Comparison of ENCODE assay signal across 3 cellular contexts in the genomic region with DNA sequence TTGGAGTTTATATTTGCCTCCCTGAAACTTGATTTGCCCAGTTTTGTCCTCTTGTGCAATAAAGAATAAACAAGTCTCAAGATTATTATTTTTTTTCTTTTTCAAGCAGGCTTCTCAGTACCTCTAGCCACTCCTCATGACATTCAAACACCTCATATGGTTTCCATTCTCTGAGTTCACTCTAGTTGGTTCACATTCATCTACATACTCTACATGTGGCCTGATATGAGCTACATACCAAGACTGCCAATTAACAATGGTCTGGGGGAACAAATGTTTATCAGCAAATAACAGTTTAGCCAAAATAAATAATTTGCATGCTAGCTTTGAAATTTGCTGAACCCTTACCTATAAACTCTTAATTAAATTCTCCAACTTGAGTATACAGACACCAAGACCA.
TF ChIP-seq lines count a peak whose summit lies in the region.

No MANE protein-coding gene starts in this region.

TF ChIP-seq in GM23338, 12 proteins besides CTCF, POLR2A, EP300 and RAD21 (continues in another document):
- no peak for TF ChIP-seq ZNF331 (CRISPR knock-in tag; IDR thresholded peaks at IDR 0.05; ENCODE audit: low read depth)
- TF ChIP-seq, protein P1, sequence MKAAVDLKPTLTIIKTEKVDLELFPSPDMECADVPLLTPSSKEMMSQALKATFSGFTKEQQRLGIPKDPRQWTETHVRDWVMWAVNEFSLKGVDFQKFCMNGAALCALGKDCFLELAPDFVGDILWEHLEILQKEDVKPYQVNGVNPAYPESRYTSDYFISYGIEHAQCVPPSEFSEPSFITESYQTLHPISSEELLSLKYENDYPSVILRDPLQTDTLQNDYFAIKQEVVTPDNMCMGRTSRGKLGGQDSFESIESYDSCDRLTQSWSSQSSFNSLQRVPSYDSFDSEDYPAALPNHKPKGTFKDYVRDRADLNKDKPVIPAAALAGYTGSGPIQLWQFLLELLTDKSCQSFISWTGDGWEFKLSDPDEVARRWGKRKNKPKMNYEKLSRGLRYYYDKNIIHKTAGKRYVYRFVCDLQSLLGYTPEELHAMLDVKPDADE (IDR thresholded peaks at IDR 0.05), result no peak
- no peak for TF ChIP-seq POLR2AphosphoS5 (IDR thresholded peaks at IDR 0.05; ENCODE audit: low read depth)
- TF ChIP-seq EZH2 (IDR thresholded peaks at IDR 0.05; ENCODE audit: low read depth, unreplicated experiment), result no peak
- TF ChIP-seq, protein P2, sequence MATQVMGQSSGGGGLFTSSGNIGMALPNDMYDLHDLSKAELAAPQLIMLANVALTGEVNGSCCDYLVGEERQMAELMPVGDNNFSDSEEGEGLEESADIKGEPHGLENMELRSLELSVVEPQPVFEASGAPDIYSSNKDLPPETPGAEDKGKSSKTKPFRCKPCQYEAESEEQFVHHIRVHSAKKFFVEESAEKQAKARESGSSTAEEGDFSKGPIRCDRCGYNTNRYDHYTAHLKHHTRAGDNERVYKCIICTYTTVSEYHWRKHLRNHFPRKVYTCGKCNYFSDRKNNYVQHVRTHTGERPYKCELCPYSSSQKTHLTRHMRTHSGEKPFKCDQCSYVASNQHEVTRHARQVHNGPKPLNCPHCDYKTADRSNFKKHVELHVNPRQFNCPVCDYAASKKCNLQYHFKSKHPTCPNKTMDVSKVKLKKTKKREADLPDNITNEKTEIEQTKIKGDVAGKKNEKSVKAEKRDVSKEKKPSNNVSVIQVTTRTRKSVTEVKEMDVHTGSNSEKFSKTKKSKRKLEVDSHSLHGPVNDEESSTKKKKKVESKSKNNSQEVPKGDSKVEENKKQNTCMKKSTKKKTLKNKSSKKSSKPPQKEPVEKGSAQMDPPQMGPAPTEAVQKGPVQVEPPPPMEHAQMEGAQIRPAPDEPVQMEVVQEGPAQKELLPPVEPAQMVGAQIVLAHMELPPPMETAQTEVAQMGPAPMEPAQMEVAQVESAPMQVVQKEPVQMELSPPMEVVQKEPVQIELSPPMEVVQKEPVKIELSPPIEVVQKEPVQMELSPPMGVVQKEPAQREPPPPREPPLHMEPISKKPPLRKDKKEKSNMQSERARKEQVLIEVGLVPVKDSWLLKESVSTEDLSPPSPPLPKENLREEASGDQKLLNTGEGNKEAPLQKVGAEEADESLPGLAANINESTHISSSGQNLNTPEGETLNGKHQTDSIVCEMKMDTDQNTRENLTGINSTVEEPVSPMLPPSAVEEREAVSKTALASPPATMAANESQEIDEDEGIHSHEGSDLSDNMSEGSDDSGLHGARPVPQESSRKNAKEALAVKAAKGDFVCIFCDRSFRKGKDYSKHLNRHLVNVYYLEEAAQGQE (IDR thresholded peaks at IDR 0.05; ENCODE audit: unreplicated experiment), result no peak

TF ChIP-seq in K562, 482 proteins besides CTCF, POLR2A, EP300 and RAD21:
- no peak for TF ChIP-seq ZFP1 (CRISPR knock-in tag; IDR thresholded peaks at IDR 0.05)
- TF ChIP-seq ZNF175 (CRISPR knock-in tag; IDR thresholded peaks at IDR 0.05; ENCODE audit: low read depth), result no peak
- TF ChIP-seq RBM14 (IDR thresholded peaks at IDR 0.05; ENCODE audit: borderline replicate concordance, insufficient read depth, low read depth, low read length), result no peak
- TF ChIP-seq, protein P3, sequence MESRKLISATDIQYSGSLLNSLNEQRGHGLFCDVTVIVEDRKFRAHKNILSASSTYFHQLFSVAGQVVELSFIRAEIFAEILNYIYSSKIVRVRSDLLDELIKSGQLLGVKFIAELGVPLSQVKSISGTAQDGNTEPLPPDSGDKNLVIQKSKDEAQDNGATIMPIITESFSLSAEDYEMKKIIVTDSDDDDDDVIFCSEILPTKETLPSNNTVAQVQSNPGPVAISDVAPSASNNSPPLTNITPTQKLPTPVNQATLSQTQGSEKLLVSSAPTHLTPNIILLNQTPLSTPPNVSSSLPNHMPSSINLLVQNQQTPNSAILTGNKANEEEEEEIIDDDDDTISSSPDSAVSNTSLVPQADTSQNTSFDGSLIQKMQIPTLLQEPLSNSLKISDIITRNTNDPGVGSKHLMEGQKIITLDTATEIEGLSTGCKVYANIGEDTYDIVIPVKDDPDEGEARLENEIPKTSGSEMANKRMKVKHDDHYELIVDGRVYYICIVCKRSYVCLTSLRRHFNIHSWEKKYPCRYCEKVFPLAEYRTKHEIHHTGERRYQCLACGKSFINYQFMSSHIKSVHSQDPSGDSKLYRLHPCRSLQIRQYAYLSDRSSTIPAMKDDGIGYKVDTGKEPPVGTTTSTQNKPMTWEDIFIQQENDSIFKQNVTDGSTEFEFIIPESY (CRISPR knock-in tag; IDR thresholded peaks at IDR 0.05), result no peak
- TF ChIP-seq TFAM (CRISPR knock-in tag; conservative IDR thresholded peaks at IDR 0.05), result no peak
- no peak for TF ChIP-seq SMARCA5 (IDR thresholded peaks at IDR 0.05)
- TF ChIP-seq KLF6 (CRISPR knock-in tag; IDR thresholded peaks at IDR 0.05; ENCODE audit: borderline replicate concordance), result no peak
- TF ChIP-seq, protein P4, sequence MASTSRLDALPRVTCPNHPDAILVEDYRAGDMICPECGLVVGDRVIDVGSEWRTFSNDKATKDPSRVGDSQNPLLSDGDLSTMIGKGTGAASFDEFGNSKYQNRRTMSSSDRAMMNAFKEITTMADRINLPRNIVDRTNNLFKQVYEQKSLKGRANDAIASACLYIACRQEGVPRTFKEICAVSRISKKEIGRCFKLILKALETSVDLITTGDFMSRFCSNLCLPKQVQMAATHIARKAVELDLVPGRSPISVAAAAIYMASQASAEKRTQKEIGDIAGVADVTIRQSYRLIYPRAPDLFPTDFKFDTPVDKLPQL (IDR thresholded peaks at IDR 0.05; ENCODE audit: extremely low read depth, insufficient read length), result no peak
- TF ChIP-seq, protein P5, sequence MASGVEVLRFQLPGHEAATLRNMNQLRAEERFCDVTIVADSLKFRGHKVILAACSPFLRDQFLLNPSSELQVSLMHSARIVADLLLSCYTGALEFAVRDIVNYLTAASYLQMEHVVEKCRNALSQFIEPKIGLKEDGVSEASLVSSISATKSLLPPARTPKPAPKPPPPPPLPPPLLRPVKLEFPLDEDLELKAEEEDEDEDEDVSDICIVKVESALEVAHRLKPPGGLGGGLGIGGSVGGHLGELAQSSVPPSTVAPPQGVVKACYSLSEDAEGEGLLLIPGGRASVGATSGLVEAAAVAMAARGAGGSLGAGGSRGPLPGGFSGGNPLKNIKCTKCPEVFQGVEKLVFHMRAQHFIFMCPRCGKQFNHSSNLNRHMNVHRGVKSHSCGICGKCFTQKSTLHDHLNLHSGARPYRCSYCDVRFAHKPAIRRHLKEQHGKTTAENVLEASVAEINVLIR (CRISPR knock-in tag; IDR thresholded peaks at IDR 0.05), result no peak
- no peak for TF ChIP-seq BMI1 (IDR thresholded peaks at IDR 0.05; ENCODE audit: low read length)
- TF ChIP-seq ZNF707 (CRISPR knock-in tag; conservative IDR thresholded peaks at IDR 0.05), result no peak
- TF ChIP-seq, protein P6, sequence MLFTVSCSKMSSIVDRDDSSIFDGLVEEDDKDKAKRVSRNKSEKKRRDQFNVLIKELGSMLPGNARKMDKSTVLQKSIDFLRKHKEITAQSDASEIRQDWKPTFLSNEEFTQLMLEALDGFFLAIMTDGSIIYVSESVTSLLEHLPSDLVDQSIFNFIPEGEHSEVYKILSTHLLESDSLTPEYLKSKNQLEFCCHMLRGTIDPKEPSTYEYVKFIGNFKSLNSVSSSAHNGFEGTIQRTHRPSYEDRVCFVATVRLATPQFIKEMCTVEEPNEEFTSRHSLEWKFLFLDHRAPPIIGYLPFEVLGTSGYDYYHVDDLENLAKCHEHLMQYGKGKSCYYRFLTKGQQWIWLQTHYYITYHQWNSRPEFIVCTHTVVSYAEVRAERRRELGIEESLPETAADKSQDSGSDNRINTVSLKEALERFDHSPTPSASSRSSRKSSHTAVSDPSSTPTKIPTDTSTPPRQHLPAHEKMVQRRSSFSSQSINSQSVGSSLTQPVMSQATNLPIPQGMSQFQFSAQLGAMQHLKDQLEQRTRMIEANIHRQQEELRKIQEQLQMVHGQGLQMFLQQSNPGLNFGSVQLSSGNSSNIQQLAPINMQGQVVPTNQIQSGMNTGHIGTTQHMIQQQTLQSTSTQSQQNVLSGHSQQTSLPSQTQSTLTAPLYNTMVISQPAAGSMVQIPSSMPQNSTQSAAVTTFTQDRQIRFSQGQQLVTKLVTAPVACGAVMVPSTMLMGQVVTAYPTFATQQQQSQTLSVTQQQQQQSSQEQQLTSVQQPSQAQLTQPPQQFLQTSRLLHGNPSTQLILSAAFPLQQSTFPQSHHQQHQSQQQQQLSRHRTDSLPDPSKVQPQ (CRISPR knock-in tag; IDR thresholded peaks at IDR 0.05; ENCODE audit: borderline replicate concordance), result no peak
- TF ChIP-seq, protein P7, sequence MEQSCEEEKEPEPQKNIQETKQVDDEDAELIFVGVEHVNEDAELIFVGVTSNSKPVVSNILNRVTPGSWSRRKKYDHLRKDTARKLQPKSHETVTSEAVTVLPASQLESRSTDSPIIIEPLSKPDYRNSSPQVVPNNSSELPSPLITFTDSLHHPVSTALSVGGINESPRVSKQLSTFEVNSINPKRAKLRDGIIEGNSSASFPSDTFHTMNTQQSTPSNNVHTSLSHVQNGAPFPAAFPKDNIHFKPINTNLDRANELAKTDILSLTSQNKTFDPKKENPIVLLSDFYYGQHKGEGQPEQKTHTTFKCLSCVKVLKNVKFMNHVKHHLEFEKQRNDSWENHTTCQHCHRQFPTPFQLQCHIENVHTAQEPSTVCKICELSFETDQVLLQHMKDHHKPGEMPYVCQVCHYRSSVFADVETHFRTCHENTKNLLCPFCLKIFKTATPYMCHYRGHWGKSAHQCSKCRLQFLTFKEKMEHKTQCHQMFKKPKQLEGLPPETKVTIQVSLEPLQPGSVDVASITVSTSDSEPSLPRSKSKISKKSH (CRISPR knock-in tag; IDR thresholded peaks at IDR 0.05), result no peak
- no peak for TF ChIP-seq GATA2 (CRISPR knock-in tag; IDR thresholded peaks at IDR 0.05)

TF ChIP-seq in HepG2, 621 proteins besides CTCF, POLR2A, EP300 and RAD21:
- TF ChIP-seq POLR2AphosphoS5 (IDR thresholded peaks at IDR 0.05; ENCODE audit: low read depth, low read length) (0 out of 2 replicates have a peak, but pooled peaks have one; percentile 5), KDM1A (CRISPR knock-in tag; IDR thresholded peaks at IDR 0.05) (no peak)
